In genomic region chr10:17066801-17067200, GRCh38 we compare ENCODE assay signal across 21 cellular contexts.
A peak's percentile ranks its signal among the peaks of the same experiment; 100 is the strongest.
DNase-seq lines count a peak whose midpoint lies in the region; FAIRE-seq and TF ChIP-seq lines count a peak whose summit lies in the region.
"Had no signal": no experiment of that assay in that cellular context is flagged by ENCODE, and none has a peak within 500 bp of the region (broad histone marks: within the 10 kb centered on the region; RNA-seq: fewer than 3 reads in every experiment).

No MANE protein-coding gene starts in this region.

- no peaks in the 10 kb centered on the region for H3K27me3 ChIP-seq in brain microvascular endothelial cell (replicated peaks)
- H3K27me3 ChIP-seq in smooth muscle cell (ENCODE audit: low read depth): no peaks in the 10 kb centered on the region
- no peaks in the 10 kb centered on the region for H3K27me3 ChIP-seq in breast epithelium

- peak; percentile 81 for FAIRE-seq in H54 (lab: Jason Lieb, UNC)
- FAIRE-seq: GM12891, HepG2 had no signal

- H3K9me3 ChIP-seq in SK-N-MC (ENCODE audit: low read depth, low read length): no peaks in the 10 kb centered on the region; the same call in 1 of the 2 replicates
- H3K9me3 ChIP-seq in smooth muscle cell (replicated peaks; ENCODE audit: low read depth): no peaks in the 10 kb centered on the region
- no peaks in the 10 kb centered on the region for H3K9me3 ChIP-seq in breast epithelium
- H3K9me3 ChIP-seq: HAP-1 had no signal

- TF ChIP-seq POLR2A in H54 (IDR thresholded peaks at IDR 0.05; ENCODE audit: low read depth, low read length) (no peak), breast epithelium (IDR thresholded peaks at IDR 0.05) (no peak)

- H3K36me3 ChIP-seq in SK-N-MC (ENCODE audit: insufficient read depth, low read length): no peaks in the 10 kb centered on the region
- no peaks in the 10 kb centered on the region for H3K36me3 ChIP-seq in brain microvascular endothelial cell (replicated peaks)
- H3K36me3 ChIP-seq in smooth muscle cell (ENCODE audit: low read depth): no peaks in the 10 kb centered on the region
- no peaks in the 10 kb centered on the region for H3K36me3 ChIP-seq in breast epithelium
- H3K36me3 ChIP-seq: HAP-1 had no signal

- no peaks in the 10 kb centered on the region for H4K20me1 ChIP-seq in smooth muscle cell (ENCODE audit: low read depth)

- H3K4me3 ChIP-seq in SK-N-MC (peak overlapping the region; percentile 66), brain microvascular endothelial cell (ENCODE audit: low read depth, low read length) (no peak overlapping the region), smooth muscle cell (no peak overlapping the region), breast epithelium (no peak overlapping the region)
- H3K4me3 ChIP-seq: HAP-1 had no signal

- 85% methylated on average over 3 of the region's 3 CpGs for WGBS in smooth muscle cell (ENCODE audit: low lambda C conversion rate)

- no peak for DNase-seq in H54 (ENCODE audit: insufficient read length, low spot score)
- DNase-seq in SK-N-MC (ENCODE audit: low read depth, low spot score): no peak
- no peak for DNase-seq in brain microvascular endothelial cell
- DNase-seq in smooth muscle cell (lab: John Stamatoyannopoulos, UW; ENCODE audit: unreplicated experiment): no peak
- DNase-seq in superior temporal gyrus (ENCODE audit: extremely low spot score): no peak
- DNase-seq in NCI-H1930 (lab: John Stamatoyannopoulos, UW): no peak
- DNase-seq in breast epithelium (ENCODE audit: low spot score in 2 of 2): no peak
- DNase-seq: AML-193; C1 segment of cervical spinal cord; CD8-positive, alpha-beta T cell; DMS153; GM23248; KG1; NCI-H1694 treated with DMSO at 0.1 percent for 48 hours; NCI-H446; NCI-H526 treated with DMSO at 0.1 percent for 48 hours; Right ventricle myocardium superior had no signal

- H3K79me2 ChIP-seq in smooth muscle cell (ENCODE audit: low read depth): no peaks in the 10 kb centered on the region

- H3K4me2 ChIP-seq in smooth muscle cell: peak overlapping the region; percentile 49

- in situ Hi-C loops in brain microvascular endothelial cell (cut with HindIII; ENCODE audit: low pct_ligation_motif_present, low sequenced_read_pairs): no loop called here

- TF ChIP-seq CTCF in brain microvascular endothelial cell (IDR thresholded peaks at IDR 0.05; ENCODE audit: low read depth, low read length, missing control alignments): no peak
- TF ChIP-seq CTCF in smooth muscle cell (IDR thresholded peaks at IDR 0.05; ENCODE audit: borderline replicate concordance, insufficient read depth, poor library complexity, severe bottlenecking): no peak
- no peak for TF ChIP-seq CTCF in breast epithelium (IDR thresholded peaks at IDR 0.05)

- intact Hi-C loops in breast epithelium (cut with DNase I; ENCODE audit: low total_unique reads): no loop called here

- H3K4me1 ChIP-seq in smooth muscle cell (ENCODE audit: low read depth): peaks cover 23% of the 10 kb centered on the region
- H3K4me1 ChIP-seq in breast epithelium: peaks cover 0 to 3% of the 10 kb centered on the region in 2 donors
- H3K4me1 ChIP-seq: HAP-1 had no signal

- H3K27ac ChIP-seq in SK-N-MC: peak overlapping the region; percentile 94
- peak overlapping the region; percentile 28 for H3K27ac ChIP-seq in brain microvascular endothelial cell
- H3K27ac ChIP-seq in smooth muscle cell (ENCODE audit: low read depth): peak overlapping the region; percentile 75
- H3K27ac ChIP-seq in breast epithelium: no peak overlapping the region
- H3K27ac ChIP-seq: HL-60 had no signal

- H3F3A ChIP-seq in smooth muscle cell (ENCODE audit: low read depth): peaks cover 17% of the 10 kb centered on the region

- H2AFZ ChIP-seq in smooth muscle cell (ENCODE audit: low read depth): peak overlapping the region; percentile 34

- H3K9ac ChIP-seq in SK-N-MC (ENCODE audit: insufficient read length) (peak overlapping the region; percentile 32), smooth muscle cell (ENCODE audit: low read depth) (peak overlapping the region; percentile 37)

Comparison
In these comparisons a context has a peak if more than half of its experiments do, and no peak if none do; other contexts are left out.
1. H3K27ac ChIP-seq: peak in SK-N-MC (single experiment), brain microvascular endothelial cell (single experiment) and smooth muscle cell (single experiment); none in breast epithelium (0 of 2).